ENCODE assay signal across 16 cellular contexts in the genomic region with DNA sequence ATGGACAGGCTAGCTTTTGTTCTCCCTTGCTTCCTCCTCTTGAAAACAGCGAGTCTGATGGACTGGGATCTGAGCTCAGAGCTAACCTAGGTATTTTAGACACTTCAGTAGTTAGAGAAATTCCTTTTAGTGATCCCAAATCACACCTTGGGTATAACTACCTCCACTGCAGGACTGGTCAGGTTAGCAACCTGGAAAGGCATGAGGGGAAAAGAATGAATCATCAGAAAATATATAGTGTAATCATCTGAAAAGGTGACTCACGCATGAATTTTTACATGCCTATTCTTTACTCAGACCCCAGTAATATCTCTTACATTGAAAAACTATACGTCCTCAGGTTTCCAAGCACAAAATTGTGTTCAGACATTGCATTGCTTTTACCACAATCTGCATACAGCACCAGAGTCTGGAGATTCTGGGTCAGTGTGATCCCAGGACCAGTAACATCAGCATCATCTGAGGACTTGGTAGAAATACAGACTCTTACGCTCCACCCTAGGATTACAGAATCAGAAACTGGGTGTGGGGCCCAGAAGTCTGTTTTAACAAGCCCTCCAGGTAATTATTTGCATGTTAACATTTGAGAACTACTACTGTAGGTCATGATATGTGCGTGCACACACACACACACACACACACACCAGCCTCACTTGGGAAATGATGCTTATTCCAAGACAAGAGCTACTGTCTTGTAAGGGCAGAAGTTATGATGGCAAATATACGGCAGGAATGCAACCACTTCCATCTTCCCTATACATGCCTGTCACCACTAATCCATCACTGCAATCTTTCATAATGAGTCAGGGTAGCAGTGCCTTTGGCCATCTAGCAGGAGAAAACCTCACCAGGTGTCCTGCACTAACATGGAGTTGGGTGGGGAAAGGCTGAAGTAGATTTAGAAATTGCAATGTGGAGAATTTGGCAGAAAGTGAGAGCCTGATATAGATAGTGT.
DNase-seq lines count a peak whose midpoint lies in the region; ATAC-seq and TF ChIP-seq lines count a peak whose summit lies in the region.
"Had no signal": no experiment of that assay in that cellular context is flagged by ENCODE, and none has a peak within 500 bp of the region (broad histone marks: within the 10 kb centered on the region; RNA-seq: fewer than 3 reads in every experiment).

No MANE protein-coding gene starts in this region.

- H3K9ac ChIP-seq in PC-3 (ENCODE audit: low read length) = no peak overlapping the region

- TF ChIP-seq CTCF in PC-3 (conservative IDR thresholded peaks at IDR 0.05; ENCODE audit: low read depth, low read length) = no peak
- TF ChIP-seq CTCF in epithelial cell of esophagus (IDR thresholded peaks at IDR 0.05; ENCODE audit: insufficient read depth, low read depth, low read length, missing control alignments) = no peak
- TF ChIP-seq CTCF in retinal pigment epithelial cell (conservative IDR thresholded peaks at IDR 0.05; ENCODE audit: low read depth, low read length) = no peak
- no peak for TF ChIP-seq CTCF in lower leg skin (IDR thresholded peaks at IDR 0.05)

- H3K9me2 ChIP-seq in PC-3 (replicated peaks; ENCODE audit: low read length) = no peaks in the 10 kb centered on the region

- no peak for TF ChIP-seq POLR2A in lower leg skin (IDR thresholded peaks at IDR 0.05)

- H3K4me3 ChIP-seq in PC-3 (ENCODE audit: low read length) (no peak overlapping the region), epithelial cell of esophagus (ENCODE audit: low read length) (no peak overlapping the region), retinal pigment epithelial cell (ENCODE audit: low read length) (no peak overlapping the region), lower leg skin (ENCODE audit: low read depth, poor library complexity, severe bottlenecking) (no peak overlapping the region)
- H3K4me3 ChIP-seq: hepatocyte, prostate gland had no signal

- CTCF ChIA-PET in PC-3 (lab: Charles Lee) = no interaction called here

- peaks cover 16% of the 10 kb centered on the region for H3K4me1 ChIP-seq in PC-3 (ENCODE audit: insufficient read depth, low read length)
- H3K4me1 ChIP-seq: prostate gland had no signal

- no peak overlapping the region for H2AFZ ChIP-seq in PC-3 (ENCODE audit: low read length)
- H2AFZ ChIP-seq: hepatocyte had no signal

- no peaks in the 10 kb centered on the region for H4K20me1 ChIP-seq in PC-3 (ENCODE audit: low read length)

- H3F3A ChIP-seq in PC-3 (ENCODE audit: low read length, unreplicated experiment) = no peaks in the 10 kb centered on the region

- peak overlapping the region; percentile 54 for H3K27ac ChIP-seq in PC-3 (ENCODE audit: low read length)
- H3K27ac ChIP-seq: hepatocyte, prostate gland had no signal

- no peaks in the 10 kb centered on the region for H3K9me3 ChIP-seq in PC-3 (ENCODE audit: low read length)
- H3K9me3 ChIP-seq: prostate gland had no signal

- H3K27me3 ChIP-seq in PC-3 (ENCODE audit: low read length) = no peaks in the 10 kb centered on the region
- H3K27me3 ChIP-seq: hepatocyte had no signal

- peak; percentile 88 for ATAC-seq in PC-3
- ATAC-seq: T-helper 17 cell had no signal

- H3K36me3 ChIP-seq in PC-3 (ENCODE audit: low read depth, low read length) = no peaks in the 10 kb centered on the region
- H3K36me3 ChIP-seq: prostate gland had no signal

- WGBS in lower leg skin, 2 donors = 59 to 60% methylated on average over 6 of the region's 6 CpGs

- DNase-seq in H4 (ENCODE audit: low spot score) (peak; percentile 28), PC-3 (peak; percentile 73), epithelial cell of esophagus (ENCODE audit: low read depth) (peak; percentile 95), retinal pigment epithelial cell (ENCODE audit: low read depth) (peak; percentile 39), lower leg skin (ENCODE audit: low spot score in 2 of 2) (no peak), NCI-H146 (lab: John Stamatoyannopoulos, UW) (no peak), NCI-H1417 (lab: John Stamatoyannopoulos, UW) (no peak), head of caudate nucleus (no peak)
- DNase-seq: activated CD4-positive, CD25-positive, alpha-beta regulatory T cell treated with anti-CD3 and anti-CD28 coated beads, Interleukin-2, amount 50 U/mL, for 72 hours; activated naive CD4-positive, alpha-beta T cell treated with anti-CD3 and anti-CD28 coated beads, Interleukin-2, amount 50 U/mL, for 16 hours; central memory CD4-positive, alpha-beta T cell; KBM-7; NCI-H524 treated with DMSO at 0.1 percent for 48 hours; T-helper 17 cell had no signal

- intact Hi-C loops in PC-3 (cut with micrococcal nuclease) (no loop called here), lower leg skin (cut with DNase I; ENCODE audit: low total_unique reads) (no loop called here), head of caudate nucleus (cut with DNase I) (no loop called here)

- peak overlapping the region; percentile 58 for H3K4me2 ChIP-seq in PC-3 (ENCODE audit: low read length)
- H3K4me2 ChIP-seq: hepatocyte had no signal

- POLR2A ChIA-PET in PC-3 (lab: Charles Lee; ENCODE audit: unreplicated experiment) = no interaction called here

- no TSS peak for BruUV-seq in PC-3 (replicated peaks; lab: Mats Ljungman, UMichigan)

- H3K79me2 ChIP-seq in PC-3 (ENCODE audit: low read length) = no peaks in the 10 kb centered on the region
- H3K79me2 ChIP-seq: hepatocyte had no signal

Comparison
In these comparisons a context has a peak if more than half of its experiments do, and no peak if none do; other contexts are left out.
1. DNase-seq: peak in H4 (single experiment), PC-3 (single experiment), epithelial cell of esophagus (single experiment) and retinal pigment epithelial cell (single experiment); none in lower leg skin (0 of 2), NCI-H146 (single experiment), NCI-H1417 (0 of 3) and head of caudate nucleus (0 of 42).